34 cellular contexts compared by ENCODE assay signal in genomic region chr10:75464478-75465090, GRCh38. TPM values are rescaled to one million over a fixed set of nuclear protein-coding genes. Genes with fewer than 3 reads are reported as not detected.
DNase-seq lines count a peak whose midpoint lies in the region; ATAC-seq and TF ChIP-seq lines count a peak whose summit lies in the region.
"Had no signal": no experiment of that assay in that cellular context is flagged by ENCODE, and none has a peak within 500 bp of the region (broad histone marks: within the 10 kb centered on the region; RNA-seq: fewer than 3 reads in every experiment).

No MANE protein-coding gene starts in this region.

- H3F3A ChIP-seq in neural progenitor cell (ENCODE audit: low read depth) = no peaks in the 10 kb centered on the region

- no peaks in the 10 kb centered on the region for H3K9me3 Mint-ChIP-seq in neural progenitor cell
- H3K9me3 Mint-ChIP-seq: activated naive CD8-positive, alpha-beta T cell treated with anti-CD3 and anti-CD28 coated beads, Interleukin-2, amount 50 U/mL, for 24 hours; CD8-positive, alpha-beta T cell; IgD-negative memory B cell; natural killer cell treated with Interleukin-12 subunit alpha and Interleukin-12 subunit beta and Interleukin-15 and Interleukin-18, amount 100 ng/mL, for 72 hours; stimulated activated memory B cell treated with anti-CD40 and anti-IgM and Interleukin-4, amounts not matched to agents 10 μg/mL and 1 μg/mL and 100 μg/mL, for 72 hours had no signal

- H3K27me3 ChIP-seq in left ventricle myocardium inferior (ENCODE audit: low read depth) = no peaks in the 10 kb centered on the region
- no peaks in the 10 kb centered on the region for H3K27me3 ChIP-seq in foreskin keratinocyte
- no peaks in the 10 kb centered on the region for H3K27me3 ChIP-seq in neural progenitor cell
- H3K27me3 ChIP-seq in HAP-1 (ENCODE audit: low read depth) = peaks cover 4% of the 10 kb centered on the region; the same call in 1 of the 2 replicates
- H3K27me3 ChIP-seq: vagina had no signal

- no peak overlapping the region for H3K9ac ChIP-seq in neural progenitor cell
- H3K9ac ChIP-seq: parathyroid adenoma had no signal

- no peak overlapping the region for H3K4me3 Mint-ChIP-seq in neural progenitor cell
- H3K4me3 Mint-ChIP-seq: activated naive CD8-positive, alpha-beta T cell treated with anti-CD3 and anti-CD28 coated beads, Interleukin-2, amount 50 U/mL, for 24 hours; CD8-positive, alpha-beta T cell; IgD-negative memory B cell; natural killer cell treated with Interleukin-12 subunit alpha and Interleukin-12 subunit beta and Interleukin-15 and Interleukin-18, amount 100 ng/mL, for 72 hours; stimulated activated memory B cell treated with anti-CD40 and anti-IgM and Interleukin-4, amounts not matched to agents 10 μg/mL and 1 μg/mL and 100 μg/mL, for 72 hours had no signal

- H3K4me1 ChIP-seq in left ventricle myocardium inferior = peaks cover 26% of the 10 kb centered on the region
- peaks cover 20% of the 10 kb centered on the region for H3K4me1 ChIP-seq in foreskin keratinocyte
- peaks cover 12% of the 10 kb centered on the region for H3K4me1 ChIP-seq in neural progenitor cell
- H3K4me1 ChIP-seq in HAP-1 = peaks cover 6% of the 10 kb centered on the region; the same call in 1 of the 2 replicates
- H3K4me1 ChIP-seq: parathyroid adenoma had no signal

- no peak overlapping the region for H3K4me3 ChIP-seq in left ventricle myocardium inferior
- H3K4me3 ChIP-seq in neural progenitor cell = no peak overlapping the region
- H3K4me3 ChIP-seq in HAP-1 = no peak overlapping the region
- H3K4me3 ChIP-seq: PC-9, vagina had no signal

- peak overlapping the region; percentile 96 for H2AFZ ChIP-seq in neural progenitor cell (replicated peaks)
- H2AFZ ChIP-seq: parathyroid adenoma, PC-9 had no signal

- H3K4me2 ChIP-seq in neural progenitor cell = no peak overlapping the region
- H3K4me2 ChIP-seq: PC-9 had no signal

- DNase-seq in left ventricle myocardium inferior (no peak), left cardiac atrium (no peak), foreskin keratinocyte (peak; percentile 17 to 39), neural progenitor cell (ENCODE audit: low spot score) (no peak), HAP-1 (ENCODE audit: low spot score in 2 of 2) (no peak), activated gamma-delta T cell (lab: John Stamatoyannopoulos, UW) (no peak), CD1c-positive myeloid dendritic cell (ENCODE audit: extremely low spot score) (no peak), DMS 273 treated with DMSO at 0.1 percent for 48 hours (lab: John Stamatoyannopoulos, UW) (no peak)
- DNase-seq: activated CD4-positive, alpha-beta T cell treated with anti-CD3 and anti-CD28 coated beads for 48 hours; activated CD8-positive, alpha-beta memory T cell treated with anti-CD3 and anti-CD28 coated beads for 24 hours; activated effector memory CD4-positive, alpha-beta T cell treated with anti-CD3 and anti-CD28 coated beads, Interleukin-2, amount 50 U/mL, for 16 hours; activated naive CD8-positive, alpha-beta T cell treated with anti-CD3 and anti-CD28 coated beads, Interleukin-2, amount 50 U/mL, for 24 hours; activated T-cell treated with anti-CD3 and anti-CD28 coated beads, Interleukin-2, amount 50 U/mL, for 1 hour; AML-193; CD8-positive, alpha-beta T cell; GOT3; midbrain; NCI-H1092; NCI-H187 treated with DMSO at 0.1 percent for 48 hours; NCI-H2171 treated with DMSO at 0.1 percent for 48 hours; NCI-H524; PC-9; Right ventricle myocardium superior; stimulated activated CD4-positive, alpha-beta T cell treated with anti-CD3 and anti-CD28 coated beads, Interleukin-4, amount 100 ng/mL, for 4 hours; substantia nigra; T1000; WERI-Rb-1 had no signal

- no peak for TF ChIP-seq CTCF in left ventricle myocardium inferior (IDR thresholded peaks at IDR 0.05; ENCODE audit: borderline replicate concordance)
- TF ChIP-seq CTCF in foreskin keratinocyte (conservative IDR thresholded peaks at IDR 0.05) = no peak
- TF ChIP-seq CTCF in neural progenitor cell (IDR thresholded peaks at IDR 0.05) = no peak

- H3K9me3 ChIP-seq in left ventricle myocardium inferior (replicated peaks) (no peaks in the 10 kb centered on the region), neural progenitor cell (ENCODE audit: low read depth) (no peaks in the 10 kb centered on the region), HAP-1 (no peaks in the 10 kb centered on the region)
- H3K9me3 ChIP-seq: vagina had no signal

- H4K20me1 ChIP-seq in neural progenitor cell (ENCODE audit: low read depth) = no peaks in the 10 kb centered on the region

- H3K27ac ChIP-seq in left ventricle myocardium inferior (replicated peaks) = peak overlapping the region; percentile 34
- peak overlapping the region; percentile 83 for H3K27ac ChIP-seq in foreskin keratinocyte
- H3K27ac ChIP-seq in neural progenitor cell = no peak overlapping the region
- H3K27ac ChIP-seq: parathyroid adenoma, PC-9, vagina, WERI-Rb-1 had no signal

- H3K36me3 ChIP-seq in left ventricle myocardium inferior = no peaks in the 10 kb centered on the region
- no peaks in the 10 kb centered on the region for H3K36me3 ChIP-seq in neural progenitor cell
- H3K36me3 ChIP-seq in HAP-1 (replicated peaks) = no peaks in the 10 kb centered on the region
- H3K36me3 ChIP-seq: vagina, WERI-Rb-1 had no signal

- H3K27ac Mint-ChIP-seq in neural progenitor cell = peak overlapping the region; percentile 48
- H3K27ac Mint-ChIP-seq: activated naive CD8-positive, alpha-beta T cell treated with anti-CD3 and anti-CD28 coated beads, Interleukin-2, amount 50 U/mL, for 24 hours; CD8-positive, alpha-beta T cell; IgD-negative memory B cell; natural killer cell treated with Interleukin-12 subunit alpha and Interleukin-12 subunit beta and Interleukin-15 and Interleukin-18, amount 100 ng/mL, for 72 hours; stimulated activated memory B cell treated with anti-CD40 and anti-IgM and Interleukin-4, amounts not matched to agents 10 μg/mL and 1 μg/mL and 100 μg/mL, for 72 hours had no signal

- H3K79me2 ChIP-seq in neural progenitor cell (ENCODE audit: low read depth) = no peaks in the 10 kb centered on the region
- H3K79me2 ChIP-seq: parathyroid adenoma had no signal

- peaks cover 6% of the 10 kb centered on the region for H3K27me3 Mint-ChIP-seq in neural progenitor cell (ENCODE audit: insufficient read depth, low read depth)

- in situ Hi-C loops in HAP-1 (cut with MboI; ENCODE audit: low sequenced_read_pairs) = no loop called here

- intact Hi-C loops in left ventricle myocardium inferior (cut with micrococcal nuclease) (no loop called here), left cardiac atrium (cut with DNase I) (no loop called here)

- ATAC-seq in left cardiac atrium = no peak
- ATAC-seq in foreskin keratinocyte = peak; percentile 43
- ATAC-seq: activated naive CD8-positive, alpha-beta T cell treated with anti-CD3 and anti-CD28 coated beads, Interleukin-2, amount 50 U/mL, for 24 hours; CD8-positive, alpha-beta T cell; left lobe of liver; natural killer cell treated with Interleukin-12 subunit alpha and Interleukin-12 subunit beta and Interleukin-15 and Interleukin-18, amount 100 ng/mL, for 72 hours; sciatic nerve; stimulated activated memory B cell treated with anti-CD40 and anti-IgM and Interleukin-4, amounts not matched to agents 10 μg/mL and 1 μg/mL and 100 μg/mL, for 72 hours had no signal

- H3K36me3 Mint-ChIP-seq in neural progenitor cell = no peaks in the 10 kb centered on the region
- H3K36me3 Mint-ChIP-seq: CD8-positive, alpha-beta T cell; IgD-negative memory B cell; natural killer cell treated with Interleukin-12 subunit alpha and Interleukin-12 subunit beta and Interleukin-15 and Interleukin-18, amount 100 ng/mL, for 72 hours; stimulated activated memory B cell treated with anti-CD40 and anti-IgM and Interleukin-4, amounts not matched to agents 10 μg/mL and 1 μg/mL and 100 μg/mL, for 72 hours had no signal

- H3K4me1 Mint-ChIP-seq in neural progenitor cell = peaks cover 18% of the 10 kb centered on the region
- H3K4me1 Mint-ChIP-seq: activated naive CD8-positive, alpha-beta T cell treated with anti-CD3 and anti-CD28 coated beads, Interleukin-2, amount 50 U/mL, for 24 hours; IgD-negative memory B cell; stimulated activated memory B cell treated with anti-CD40 and anti-IgM and Interleukin-4, amounts not matched to agents 10 μg/mL and 1 μg/mL and 100 μg/mL, for 72 hours had no signal

RNA-seq across cellular contexts. Expression of gene LRMDA, which starts 33.2 kb away (rescaled TPM):
- total RNA-seq in left ventricle myocardium inferior (18.7 TPM), left cardiac atrium (10 to 100 TPM; 40.6 to 57.8 TPM), foreskin keratinocyte (not detected in 2 replicates), neural progenitor cell (ENCODE audit: low replicate concordance) (5.2 TPM in 1 of 2 replicates, not detected in the other)
- polyA plus RNA-seq in foreskin keratinocyte = 0.10 TPM in 1 of 2 replicates, not detected in the other
- total RNA-seq: CD8-positive, alpha-beta T cell; PC-9 had no signal
- polyA plus RNA-seq: IgD-negative memory B cell had no signal

Comparison
In these comparisons a context has a peak if more than half of its experiments do, and no peak if none do; other contexts are left out.
1. DNase-seq: peak in foreskin keratinocyte (2 of 2); none in left ventricle myocardium inferior (single experiment), left cardiac atrium (single experiment), neural progenitor cell (single experiment), HAP-1 (0 of 2), activated gamma-delta T cell (single experiment), CD1c-positive myeloid dendritic cell (single experiment) and DMS 273 treated with DMSO at 0.1 percent for 48 hours (single experiment).